In genomic region chr6:107235007-107235406, GRCh38 we compare ENCODE assay signal across 15 cellular contexts.
DNase-seq lines count a peak whose midpoint lies in the region; ATAC-seq, FAIRE-seq and TF ChIP-seq lines count a peak whose summit lies in the region.
"Had no signal": no experiment of that assay in that cellular context is flagged by ENCODE, and none has a peak within 500 bp of the region (broad histone marks: within the 10 kb centered on the region; RNA-seq: fewer than 3 reads in every experiment).

No MANE protein-coding gene starts in this region.

- H3K4me1 ChIP-seq in HepG2 (ENCODE audit: insufficient read depth, low read length): peaks cover 27% of the 10 kb centered on the region
- no peaks in the 10 kb centered on the region for H3K4me1 ChIP-seq in small intestine (ENCODE audit: control insufficient read depth in 2 of 2, insufficient read depth in 1 of 2, low read depth in 1 of 2, low read length in 1 of 2)
- H3K4me1 ChIP-seq: A549 had no signal

- intact Hi-C loops in HepG2 (cut with micrococcal nuclease; ENCODE audit: unreplicated experiment): no loop called here

- WGBS in HepG2 (ENCODE audit: low lambda C conversion rate): 8% methylated on average over 2 of the region's 2 CpGs
- WGBS in small intestine, 3 donors: 39 to 59% (median 44%) methylated on average over 2 of the region's 2 CpGs

- 0 out of 4 replicates have a peak, but pooled peaks of 1 of the 2 experiments have one; percentile 47 for TF ChIP-seq EP300 in HepG2 (IDR thresholded peaks at IDR 0.05; ENCODE audit: low read depth in 2 of 2, low read length in 2 of 2)
- TF ChIP-seq EP300 in HepG2 (CRISPR knock-in tag; IDR thresholded peaks at IDR 0.05; ENCODE audit: borderline replicate concordance): no peak

- no TSS peak for BruUV-seq in HepG2 (replicated peaks; lab: Mats Ljungman, UMichigan)

- H3K27ac ChIP-seq in SK-N-MC: 0 out of 2 replicates have a peak overlapping the region, but pooled peaks have one; percentile 64
- H3K27ac ChIP-seq in HepG2 (ENCODE audit: extremely low read length, insufficient read depth, low read length): no peak overlapping the region
- H3K27ac ChIP-seq in small intestine (ENCODE audit: low read depth in 1 of 2, low read length in 1 of 2): no peak overlapping the region
- H3K27ac ChIP-seq: A549, GM23248 had no signal

- no peak overlapping the region for H2AFZ ChIP-seq in HepG2 (ENCODE audit: low read length)
- H2AFZ ChIP-seq: GM23248 had no signal

- H3K36me3 ChIP-seq in SK-N-MC (ENCODE audit: insufficient read depth, low read length): peaks cover 7% of the 10 kb centered on the region; the same call in 1 of the 2 replicates
- no peaks in the 10 kb centered on the region for H3K36me3 ChIP-seq in HepG2 (replicated peaks in 1 of 2; ENCODE audit: control insufficient read depth in 1 of 2, insufficient read depth in 2 of 2, low read length in 2 of 2)
- no peaks in the 10 kb centered on the region for H3K36me3 ChIP-seq in small intestine (ENCODE audit: control insufficient read depth in 2 of 2, insufficient read depth in 2 of 2, low read length in 2 of 2)

- in situ Hi-C loops in HepG2 (cut with HindIII; ENCODE audit: extremely low pct_ligation_motif_present, low pct_unique_long_range_greater_than_20kb): no loop called here

- H3K4me3 ChIP-seq in SK-N-MC (no peak overlapping the region), HepG2 (replicated peaks in 1 of 3; ENCODE audit: insufficient read depth in 1 of 3, low read depth in 2 of 3, low read length in 3 of 3) (no peak overlapping the region), small intestine (ENCODE audit: low read depth in 1 of 2, low read length in 2 of 2) (no peak overlapping the region)
- H3K4me3 ChIP-seq: A549, GM12878, GM23248 had no signal

- CTCF ChIA-PET in HepG2 (lab: Yijun Ruan, JAX; ENCODE audit: low intra/inter-chr PET ratio, low total read pairs): interaction anchor here (0.5 kb wide), 1 partner anchor 13 kb away, joined by 3 read pairs; no protein-coding TSS in a partner anchor

- no peaks in the 10 kb centered on the region; the same call in 1 of the 2 replicates for H3K9me3 ChIP-seq in SK-N-MC (ENCODE audit: low read depth, low read length)
- H3K9me3 ChIP-seq in HepG2 (ENCODE audit: low read length): no peaks in the 10 kb centered on the region
- no peaks in the 10 kb centered on the region for H3K9me3 ChIP-seq in small intestine (ENCODE audit: control insufficient read depth, low read depth)
- H3K9me3 ChIP-seq: A549 had no signal

- no peaks in the 10 kb centered on the region for H3K27me3 ChIP-seq in HepG2 (ENCODE audit: control insufficient read depth in 1 of 2, insufficient read depth in 2 of 2, low read length in 2 of 2)
- H3K27me3 ChIP-seq in small intestine (ENCODE audit: control insufficient read depth in 2 of 2, insufficient read depth in 2 of 2, low read length in 2 of 2): no peaks in the 10 kb centered on the region

- no peaks in the 10 kb centered on the region for H3K79me2 ChIP-seq in HepG2 (ENCODE audit: insufficient read depth, low read length)

- FAIRE-seq in HepG2 (lab: Jason Lieb, UNC) (no peak), small intestine (lab: Jason Lieb, UNC) (no peak)
- FAIRE-seq: A549, GM12878, GM18507, H54 had no signal

- DNase-seq in HuH-7 (ENCODE audit: low spot score) (peak; percentile 34), SK-N-MC (ENCODE audit: low read depth, low spot score) (no peak), HepG2 (ENCODE audit: low spot score) (peak; percentile 38), small intestine (peak; percentile 11), NCI-H2227 treated with DMSO at 0.1 percent for 48 hours (lab: John Stamatoyannopoulos, UW) (no peak)
- DNase-seq: Calu3, DMS 273 treated with DMSO at 0.1 percent for 48 hours had no signal

- no peaks in the 10 kb centered on the region for H4K20me1 ChIP-seq in HepG2 (ENCODE audit: insufficient read depth, low read length)

- 0 out of 2 replicates have a peak overlapping the region, but pooled peaks have one; percentile 19 for H3K4me2 ChIP-seq in HepG2 (ENCODE audit: low read depth, low read length)
- H3K4me2 ChIP-seq: A549 had no signal

- TF ChIP-seq RAD21 in HepG2 (CRISPR knock-in tag; IDR thresholded peaks at IDR 0.05): no peak

- H3K9ac ChIP-seq in SK-N-MC (ENCODE audit: insufficient read length) (no peak overlapping the region), HepG2 (ENCODE audit: insufficient read depth, low read depth, low read length) (no peak overlapping the region)
- H3K9ac ChIP-seq: GM23248 had no signal

- no peak for TF ChIP-seq POLR2A in HepG2 (IDR thresholded peaks at IDR 0.05; ENCODE audit: insufficient read depth in 1 of 2, low read depth in 2 of 2, low read length in 2 of 2)

- POLR2A ChIA-PET in HepG2 (lab: Yijun Ruan, JAX): no interaction called here

- TF ChIP-seq CTCF in HepG2 (CRISPR knock-in tag; IDR thresholded peaks at IDR 0.05): no peak

- no peak; the same call in 1 of the 3 replicates for ATAC-seq in HepG2
- no peak for ATAC-seq in GM19328 (IDR thresholded peaks at IDR 0.05; ENCODE audit: unreplicated experiment)
- ATAC-seq in HG02798 (IDR thresholded peaks at IDR 0.05; ENCODE audit: poor library complexity, unreplicated experiment): no peak
- ATAC-seq: A549, GM12878, HCT116 had no signal

TF ChIP-seq in HepG2, 621 proteins besides CTCF, POLR2A, EP300 and RAD21 (continues in another document):
- TF ChIP-seq RARA (CRISPR knock-in tag; IDR thresholded peaks at IDR 0.05) (peak; percentile 72), RBFOX2 (IDR thresholded peaks at IDR 0.05; ENCODE audit: low read depth, low read length) (no peak), RFXAP (CRISPR knock-in tag; IDR thresholded peaks at IDR 0.05; ENCODE audit: borderline replicate concordance) (no peak), CSRNP2 (CRISPR knock-in tag; conservative IDR thresholded peaks at IDR 0.05; ENCODE audit: low read depth) (no peak), ZSCAN31 (CRISPR knock-in tag; IDR thresholded peaks at IDR 0.05; ENCODE audit: low read depth) (no peak), HMG20B (CRISPR knock-in tag; conservative IDR thresholded peaks at IDR 0.05) (no peak), SOX6 (IDR thresholded peaks at IDR 0.05) (no peak), SOX6 (CRISPR knock-in tag; IDR thresholded peaks at IDR 0.05) (peak; percentile 35; the same call in 1 of the 2 replicates), ZNF672 (CRISPR knock-in tag; IDR thresholded peaks at IDR 0.05) (no peak), FOXA3 (CRISPR knock-in tag; IDR thresholded peaks at IDR 0.05) (peak; percentile 70), ZNF441 (CRISPR knock-in tag; IDR thresholded peaks at IDR 0.05; ENCODE audit: borderline replicate concordance) (no peak), PHF5A (CRISPR knock-in tag; IDR thresholded peaks at IDR 0.05; ENCODE audit: low read depth, unreplicated experiment) (no peak), XRCC5 (optimal IDR thresholded peaks at IDR 0.05; ENCODE audit: low read length) (no peak), PLRG1 (conservative IDR thresholded peaks at IDR 0.05) (no peak)
- TF ChIP-seq, protein P1, sequence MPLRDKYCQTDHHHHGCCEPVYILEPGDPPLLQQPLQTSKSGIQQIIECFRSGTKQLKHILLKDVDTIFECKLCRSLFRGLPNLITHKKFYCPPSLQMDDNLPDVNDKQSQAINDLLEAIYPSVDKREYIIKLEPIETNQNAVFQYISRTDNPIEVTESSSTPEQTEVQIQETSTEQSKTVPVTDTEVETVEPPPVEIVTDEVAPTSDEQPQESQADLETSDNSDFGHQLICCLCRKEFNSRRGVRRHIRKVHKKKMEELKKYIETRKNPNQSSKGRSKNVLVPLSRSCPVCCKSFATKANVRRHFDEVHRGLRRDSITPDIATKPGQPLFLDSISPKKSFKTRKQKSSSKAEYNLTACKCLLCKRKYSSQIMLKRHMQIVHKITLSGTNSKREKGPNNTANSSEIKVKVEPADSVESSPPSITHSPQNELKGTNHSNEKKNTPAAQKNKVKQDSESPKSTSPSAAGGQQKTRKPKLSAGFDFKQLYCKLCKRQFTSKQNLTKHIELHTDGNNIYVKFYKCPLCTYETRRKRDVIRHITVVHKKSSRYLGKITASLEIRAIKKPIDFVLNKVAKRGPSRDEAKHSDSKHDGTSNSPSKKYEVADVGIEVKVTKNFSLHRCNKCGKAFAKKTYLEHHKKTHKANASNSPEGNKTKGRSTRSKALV (CRISPR knock-in tag; IDR thresholded peaks at IDR 0.05): no peak
- TF ChIP-seq, protein P2, sequence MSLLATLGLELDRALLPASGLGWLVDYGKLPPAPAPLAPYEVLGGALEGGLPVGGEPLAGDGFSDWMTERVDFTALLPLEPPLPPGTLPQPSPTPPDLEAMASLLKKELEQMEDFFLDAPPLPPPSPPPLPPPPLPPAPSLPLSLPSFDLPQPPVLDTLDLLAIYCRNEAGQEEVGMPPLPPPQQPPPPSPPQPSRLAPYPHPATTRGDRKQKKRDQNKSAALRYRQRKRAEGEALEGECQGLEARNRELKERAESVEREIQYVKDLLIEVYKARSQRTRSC (CRISPR knock-in tag; IDR thresholded peaks at IDR 0.05; ENCODE audit: low read depth): no peak

Comparison
In these comparisons a context has a peak if more than half of its experiments do, and no peak if none do; other contexts are left out.
1. DNase-seq: peak in HuH-7 (single experiment), HepG2 (single experiment) and small intestine (single experiment); none in SK-N-MC (single experiment) and NCI-H2227 treated with DMSO at 0.1 percent for 48 hours (single experiment).